In the genomic region with DNA sequence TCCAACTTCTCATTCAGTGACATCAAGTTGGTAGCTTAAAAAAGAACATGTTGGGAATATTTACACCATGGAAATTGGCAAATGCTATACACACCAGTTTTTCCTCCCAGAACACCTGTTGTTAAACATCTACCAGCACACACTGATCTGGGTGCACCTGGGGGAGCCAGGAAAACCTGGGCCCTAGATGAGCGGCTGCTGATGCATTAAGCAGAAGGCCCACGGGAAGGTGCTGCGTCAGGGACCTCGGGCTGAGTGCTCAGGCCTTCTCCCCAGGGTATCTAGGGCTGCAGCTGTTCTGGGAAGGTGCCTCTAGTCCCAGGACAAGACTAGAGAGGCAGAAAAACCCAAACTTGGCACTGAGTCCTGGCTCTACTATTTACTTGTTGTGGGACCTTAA, we compare ENCODE assay signal across 23 cellular contexts. TPM values are rescaled to one million over a fixed set of nuclear protein-coding genes. Genes with fewer than 3 reads are reported as not detected.
A peak's percentile ranks its signal among the peaks of the same experiment; 100 is the strongest.
DNase-seq lines count a peak whose midpoint lies in the region; ATAC-seq, FAIRE-seq and TF ChIP-seq lines count a peak whose summit lies in the region.
"Had no signal": no experiment of that assay in that cellular context is flagged by ENCODE, and none has a peak within 500 bp of the region (broad histone marks: within the 10 kb centered on the region; RNA-seq: fewer than 3 reads in every experiment).

No MANE protein-coding gene starts in this region.

- H3K4me1 ChIP-seq in HEK293 (ENCODE audit: control insufficient read depth, insufficient read depth, low read length): no peaks in the 10 kb centered on the region
- peaks cover 0 to 17% (median 10%) of the 10 kb centered on the region in 6 donors for H3K4me1 ChIP-seq in spleen

- peaks cover 0 to 44% (median 21%) of the 10 kb centered on the region in 7 donors for H3K27me3 ChIP-seq in spleen (replicated peaks in 1 of 7)

- TF ChIP-seq CTCF in HEK293 (tag by site-specific recombination; IDR thresholded peaks at IDR 0.05) (no peak), spleen (IDR thresholded peaks at IDR 0.05 in 8 of 11, conservative IDR thresholded peaks at IDR 0.05 in 3 of 11) (no peak), D721Med (IDR thresholded peaks at IDR 0.05; ENCODE audit: insufficient read depth, missing control alignments) (no peak)

- H3K4me3 ChIP-seq in HEK293 (ENCODE audit: low read depth, low read length) (no peak overlapping the region), spleen (no peak overlapping the region)
- H3K4me3 ChIP-seq: GM23338 had no signal

- no peak for ATAC-seq in Right ventricle myocardium inferior
- ATAC-seq: GM23338, HCT116 had no signal

- WGBS in spleen, 5 donors: 61 to 80% (median 61%) methylated on average over 4 of the region's 4 CpGs

- no peak for FAIRE-seq in D721Med (lab: Jason Lieb, UNC)
- FAIRE-seq: GM12891, GM18507 had no signal

- POLR2A ChIA-PET in HEK293 (lab: Yijun Ruan, JAX): no interaction called here

- CTCF ChIA-PET in HEK293 (lab: Yijun Ruan, JAX): interaction anchor here (0.9 to 1.3 kb wide), 2 partner anchors 42 to 87 kb away, joined by 3 to 4 read pairs; no protein-coding TSS in a partner anchor

- no peak overlapping the region for H3K27ac ChIP-seq in HEK293 (ENCODE audit: extremely low read depth, low read depth, low read length)
- no peak overlapping the region for H3K27ac ChIP-seq in spleen

- TF ChIP-seq POLR2A in spleen (IDR thresholded peaks at IDR 0.05): no peak

- H3K36me3 ChIP-seq in HEK293 (ENCODE audit: control insufficient read depth in 2 of 2, insufficient read depth in 1 of 2, low read length in 2 of 2): peaks cover 0 to 21% of the 10 kb centered on the region in 2 experiments; a peak in 1 of 3 replicates
- peaks cover 0 to 40% (median 18%) of the 10 kb centered on the region in 6 donors for H3K36me3 ChIP-seq in spleen

- H3K9me3 ChIP-seq in HEK293 (ENCODE audit: control insufficient read depth, insufficient read depth, low read depth, low read length) (no peaks in the 10 kb centered on the region), spleen (no peaks in the 10 kb centered on the region)

- peak; percentile 51 for DNase-seq in mesenteric fat pad (ENCODE audit: low spot score)
- DNase-seq in spleen: peak; percentile 30
- DNase-seq in Right ventricle myocardium inferior (ENCODE audit: missing footprints): no peak
- DNase-seq in NCI-H2081 treated with DMSO at 0.1 percent for 48 hours (lab: John Stamatoyannopoulos, UW): no peak
- DNase-seq in D721Med (ENCODE audit: insufficient read length, low spot score): no peak
- DNase-seq: CD4-positive, alpha-beta T cell; CD8-positive, alpha-beta memory T cell; DMS53; DMS79 treated with DMSO at 0.1 percent for 48 hours; GF-D8; H9; HFFc6 had no signal

- intact Hi-C loops in spleen (cut with DNase I; ENCODE audit: low total_unique reads): no loop called here
- intact Hi-C loops in Right ventricle myocardium inferior (cut with DNase I): no loop called here

TF ChIP-seq in HEK293, 187 proteins besides CTCF, POLR2A, EP300 and RAD21:
- TF ChIP-seq ZNF112 (tag by site-specific recombination; IDR thresholded peaks at IDR 0.05): peak; percentile 82
- TF ChIP-seq SP2 (tag by site-specific recombination; IDR thresholded peaks at IDR 0.05): no peak
- TF ChIP-seq SETDB1 (IDR thresholded peaks at IDR 0.05; ENCODE audit: insufficient read length, low read length): no peak

RNA-seq across cellular contexts. Expression of a gene that starts 2.8 kb away (rescaled TPM):
- total RNA-seq in mesenteric fat pad: not detected
- not detected for total RNA-seq in spleen
- polyA plus RNA-seq in spleen: not detected
- total RNA-seq in Right ventricle myocardium inferior: not detected
- total RNA-seq: A172; A673; CD4-positive, alpha-beta T cell; CD8-positive, alpha-beta memory T cell; Daoy; G401; H4; HFFc6 had no signal
- polyA plus RNA-seq: CD14-positive monocyte; CD8-positive, alpha-beta memory T cell had no signal

RNA-seq across cellular contexts. Expression of a gene that starts 46.9 kb away (rescaled TPM):
- total RNA-seq in mesenteric fat pad (27.2 TPM), spleen (10 to 100 TPM; 10.1 to 23.6 (median 18.8) TPM), Right ventricle myocardium inferior (14.7 TPM)
- polyA plus RNA-seq in spleen: 10 to 100 TPM in 2 of 3 donors, 1 to 10 TPM in 1; 5.4 to 16.8 (median 16.4) TPM

RNA-seq across cellular contexts. Expression of a gene that starts 47.0 kb away (rescaled TPM):
- total RNA-seq in mesenteric fat pad (12.0 TPM), spleen (10 to 100 TPM in 6 of 7 donors, 1 to 10 TPM in 1; 7.8 to 21.7 (median 14.8) TPM), Right ventricle myocardium inferior (16.8 TPM)
- polyA plus RNA-seq in spleen: 10 to 100 TPM; 15.9 to 29.1 (median 19.3) TPM

Comparison
In these comparisons a context has a peak if more than half of its experiments do, and no peak if none do; other contexts are left out.
1. DNase-seq: peak in mesenteric fat pad (single experiment) and spleen (single experiment); none in Right ventricle myocardium inferior (single experiment), NCI-H2081 treated with DMSO at 0.1 percent for 48 hours (single experiment) and D721Med (single experiment).